14 cellular contexts compared by ENCODE assay signal in the genomic region with DNA sequence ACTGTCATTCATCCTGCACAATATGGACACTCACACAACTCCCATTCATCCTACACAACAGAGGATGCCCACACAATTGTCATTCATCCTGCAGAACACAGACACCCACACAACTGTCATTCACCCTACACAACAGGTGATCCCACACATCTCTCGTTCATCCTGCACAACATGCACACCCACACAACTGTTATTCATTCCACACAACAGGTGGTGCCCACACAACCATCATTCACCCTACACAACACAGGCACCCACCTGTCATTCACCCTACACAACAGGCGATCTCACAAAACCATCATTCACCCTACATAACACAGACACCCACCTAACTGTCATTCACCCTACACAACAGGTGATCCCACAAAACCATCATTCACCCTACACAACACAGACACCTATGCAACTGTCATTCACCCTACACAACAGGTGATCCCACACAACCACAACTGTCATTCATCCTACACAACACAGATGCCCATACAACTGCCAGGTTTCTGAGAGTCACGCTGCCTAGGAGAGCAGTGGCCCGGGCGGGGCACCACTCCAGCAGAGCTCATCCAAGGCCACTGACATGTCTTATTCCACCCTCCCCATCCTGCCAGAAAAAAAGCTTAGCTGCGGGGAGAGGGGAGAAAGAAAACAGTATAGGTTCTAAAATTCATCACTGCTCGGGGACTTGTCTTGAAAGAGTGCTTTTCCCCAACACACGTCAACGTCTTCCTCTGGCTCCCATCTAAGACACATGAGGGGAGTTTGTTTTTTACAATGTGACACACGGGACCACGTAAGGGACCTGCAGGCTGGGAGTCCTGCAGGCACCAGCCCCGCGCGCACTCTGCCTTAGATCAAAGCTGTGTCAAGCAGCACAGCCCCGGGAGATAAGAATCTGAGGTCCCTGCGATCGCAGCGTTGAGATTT. TPM values are rescaled to one million over a fixed set of nuclear protein-coding genes. Genes with fewer than 3 reads are reported as not detected.
DNase-seq lines count a peak whose midpoint lies in the region; ATAC-seq, FAIRE-seq and TF ChIP-seq lines count a peak whose summit lies in the region.
"Had no signal": no experiment of that assay in that cellular context is flagged by ENCODE, and none has a peak within 500 bp of the region (broad histone marks: within the 10 kb centered on the region; RNA-seq: fewer than 3 reads in every experiment).

No MANE protein-coding gene starts in this region.

- TF ChIP-seq CTCF in sigmoid colon (IDR thresholded peaks at IDR 0.05) (no peak), D721Med (IDR thresholded peaks at IDR 0.05; ENCODE audit: insufficient read depth, missing control alignments) (no peak)

- peak; percentile 57 for ATAC-seq in T-helper 17 cell

- TF ChIP-seq POLR2A in sigmoid colon (IDR thresholded peaks at IDR 0.05), result no peak

- intact Hi-C loops in sigmoid colon (cut with DNase I), result no loop called here

- H3K36me3 ChIP-seq in sigmoid colon, result no peaks in the 10 kb centered on the region

- H3K27me3 ChIP-seq in sigmoid colon, result no peaks in the 10 kb centered on the region

- no peak for TF ChIP-seq EP300 in sigmoid colon (IDR thresholded peaks at IDR 0.05)

- H3K27ac Mint-ChIP-seq in T-helper 17 cell, result no peak overlapping the region
- H3K27ac Mint-ChIP-seq: stimulated activated naive CD8-positive, alpha-beta T cell treated with anti-CD3 and anti-CD28 coated beads, Interleukin-15, Interleukin-2, amounts not matched to agents 100 ng/mL and 50 ng/mL, for 24 hours had no signal

- no peaks in the 10 kb centered on the region for H3K36me3 Mint-ChIP-seq in T-helper 17 cell (ENCODE audit: low read depth)

- H3K4me1 ChIP-seq in sigmoid colon, result peaks cover 0 to 17% (median 8%) of the 10 kb centered on the region in 4 donors

- 54 to 75% methylated on average over 18 of the region's 18 CpGs for WGBS in sigmoid colon, 2 donors

- no peak overlapping the region for H3K27ac ChIP-seq in sigmoid colon
- H3K27ac ChIP-seq: coronary artery had no signal

- H3K9me3 ChIP-seq in T-helper 17 cell (ENCODE audit: control insufficient read depth, low read length, poor library complexity, severe bottlenecking) (no peaks in the 10 kb centered on the region), sigmoid colon (no peaks in the 10 kb centered on the region)

- no peak for FAIRE-seq in D721Med (lab: Jason Lieb, UNC)
- FAIRE-seq: keratinocyte had no signal

- H3K4me3 Mint-ChIP-seq in T-helper 17 cell, result no peak overlapping the region
- H3K4me3 Mint-ChIP-seq: neural crest cell had no signal

- H3K4me1 Mint-ChIP-seq in T-helper 17 cell, result peaks cover 53% of the 10 kb centered on the region

- H3K4me3 ChIP-seq in sigmoid colon, result no peak overlapping the region
- H3K4me3 ChIP-seq: coronary artery had no signal

- H3K27me3 Mint-ChIP-seq in T-helper 17 cell, result no peaks in the 10 kb centered on the region

- DNase-seq in activated CD4-positive, alpha-beta T cell treated with anti-CD3 and anti-CD28 coated beads for 1 hour, result peak; percentile 60
- no peak for DNase-seq in activated CD4-positive, alpha-beta T cell treated with anti-CD3 and anti-CD28 coated beads, Interleukin-2, amount 50 U/mL, for 48 hours
- DNase-seq in T-helper 17 cell (peak; percentile 54 to 78 (median 57)), activated gamma-delta T cell (lab: John Stamatoyannopoulos, UW) (peak; percentile 50), sigmoid colon (peak; percentile 29), D721Med (ENCODE audit: insufficient read length, low spot score) (no peak), GDM1 (lab: John Stamatoyannopoulos, UW) (no peak), NOMO-1 (lab: John Stamatoyannopoulos, UW; ENCODE audit: unreplicated experiment in 2 of 2) (no peak)
- DNase-seq: 8988T, NCI-H1417 had no signal

RNA-seq across cellular contexts. Expression of gene KLF2, which starts 44.0 kb away (rescaled TPM):
- total RNA-seq in T-helper 17 cell, result 100 to 1,000 TPM; 465 to 578 TPM
- 10 to 100 TPM; 17.1 to 49.3 (median 28.3) TPM for total RNA-seq in sigmoid colon
- polyA plus RNA-seq in sigmoid colon, result 10 to 100 TPM in 1 of 3 donors, 1 to 10 TPM in 2; 2.8 to 25.9 (median 3.6) TPM
- polyA plus RNA-seq: keratinocyte had no signal

Comparison
In these comparisons a context has a peak if more than half of its experiments do, and no peak if none do; other contexts are left out.
1. DNase-seq: peak in activated CD4-positive, alpha-beta T cell treated with anti-CD3 and anti-CD28 coated beads for 1 hour (single experiment), T-helper 17 cell (3 of 3), activated gamma-delta T cell (single experiment) and sigmoid colon (single experiment); none in activated CD4-positive, alpha-beta T cell treated with anti-CD3 and anti-CD28 coated beads, Interleukin-2, amount 50 U/mL, for 48 hours (0 of 2), D721Med (single experiment), GDM1 (single experiment) and NOMO-1 (0 of 2).
2. RNA of gene KLF2, which starts 44.0 kb away (total RNA-seq): 465 to 578 TPM in T-helper 17 cell; 17.1 to 49.3 TPM in sigmoid colon; every median in the first group is over 4 times any median in the second.